Comparison of ENCODE assay signal across 7 cellular contexts in genomic region chr16:32842844-32843243, GRCh38.
DNase-seq lines count a peak whose midpoint lies in the region; ATAC-seq, FAIRE-seq and TF ChIP-seq lines count a peak whose summit lies in the region.
"Not testable (repeated sequence)": the region's sequence is repeated elsewhere in the genome, so short reads cannot be mapped to it uniquely, and the experiment has no call there.

No MANE protein-coding gene starts in this region.

- not testable (repeated sequence) for TF ChIP-seq CTCF in Calu3 (IDR thresholded peaks at IDR 0.05; ENCODE audit: unreplicated experiment); HEK293 (tag by site-specific recombination; IDR thresholded peaks at IDR 0.05); K562 (IDR thresholded peaks at IDR 0.05 in 2 of 3, conservative IDR thresholded peaks at IDR 0.05 in 1 of 3; ENCODE audit: insufficient read depth in 2 of 3, low read depth in 1 of 3, low read length in 3 of 3); endothelial cell (IDR thresholded peaks at IDR 0.05; ENCODE audit: unreplicated experiment); kidney (IDR thresholded peaks at IDR 0.05; ENCODE audit: borderline replicate concordance, extremely low read depth, insufficient read depth); HepG2 (CRISPR knock-in tag; IDR thresholded peaks at IDR 0.05)

- H4K20me1 ChIP-seq in K562 (replicated peaks; ENCODE audit: control insufficient read depth, insufficient read depth, low read length); HepG2 (ENCODE audit: insufficient read depth, low read length): not testable (repeated sequence)

- H3K79me2 ChIP-seq in K562 (ENCODE audit: control insufficient read depth, insufficient read depth, low read length); HepG2 (ENCODE audit: insufficient read depth, low read length): not testable (repeated sequence)

- CTCF ChIA-PET in Calu3 (lab: Charles Lee); HEK293 (lab: Yijun Ruan, JAX); K562 (lab: Yijun Ruan, JAX; ENCODE audit: low intra/inter-chr PET ratio); HepG2 (lab: Yijun Ruan, JAX; ENCODE audit: low intra/inter-chr PET ratio, low total read pairs): not testable (repeated sequence)

- not testable (repeated sequence) for H3K27me3 ChIP-seq in K562 (ENCODE audit: control insufficient read depth in 2 of 2, insufficient read depth in 2 of 2, low read length in 2 of 2); HepG2 (ENCODE audit: control insufficient read depth in 1 of 2, insufficient read depth in 2 of 2, low read length in 2 of 2)

- not testable (repeated sequence) for H3K27ac ChIP-seq in HEK293 (ENCODE audit: extremely low read depth, low read depth, low read length); K562 (ENCODE audit: extremely low read depth, low read depth, low read length); kidney (ENCODE audit: low read depth in 2 of 2, low read length in 2 of 2); HepG2 (ENCODE audit: extremely low read length, insufficient read depth, low read length)

- H3K4me1 Mint-ChIP-seq in Calu3 (ENCODE audit: low read depth, unreplicated experiment); endothelial cell (ENCODE audit: unreplicated experiment): not testable (repeated sequence)

- H3K4me3 ChIP-seq in HEK293 (ENCODE audit: low read depth, low read length); K562; kidney (ENCODE audit: low read length in 2 of 2); HepG2 (replicated peaks in 1 of 3; ENCODE audit: insufficient read depth in 1 of 3, low read depth in 2 of 3, low read length in 3 of 3): not testable (repeated sequence)

- not testable (repeated sequence) for H3K4me1 ChIP-seq in HEK293 (ENCODE audit: control insufficient read depth, insufficient read depth, low read length); K562 (replicated peaks in 1 of 2; ENCODE audit: control insufficient read depth in 2 of 2, insufficient read depth in 2 of 2, low read length in 2 of 2); kidney (ENCODE audit: control insufficient read depth in 1 of 2, insufficient read depth in 1 of 2, low read depth in 1 of 2, low read length in 2 of 2); HepG2 (ENCODE audit: insufficient read depth, low read length)

- not testable (repeated sequence) for H3K9me1 ChIP-seq in K562 (ENCODE audit: control insufficient read depth, insufficient read depth, low read length)

- FAIRE-seq in K562 (lab: Jason Lieb, UNC), result not testable (repeated sequence)
- FAIRE-seq in frontal cortex (lab: Jason Lieb, UNC) (peak; percentile 57), kidney (lab: Jason Lieb, UNC) (peak; percentile 44), HepG2 (lab: Jason Lieb, UNC) (peak; percentile 4)

- not testable (repeated sequence) for DNase-seq in Calu3; K562 (ENCODE audit: extremely low read depth in 1 of 4, low spot score in 3 of 4); endothelial cell (ENCODE audit: low spot score); frontal cortex (ENCODE audit: low spot score in 2 of 2); kidney; HepG2 (ENCODE audit: low spot score)

- H3K9me3 Mint-ChIP-seq in Calu3 (ENCODE audit: low read depth, unreplicated experiment); endothelial cell (ENCODE audit: unreplicated experiment): not testable (repeated sequence)

- not testable (repeated sequence) for H3K27me3 Mint-ChIP-seq in Calu3 (ENCODE audit: unreplicated experiment); endothelial cell (ENCODE audit: unreplicated experiment)

- not testable (repeated sequence) for TF ChIP-seq RAD21 in K562 (CRISPR knock-in tag; conservative IDR thresholded peaks at IDR 0.05 in 1 of 2, IDR thresholded peaks at IDR 0.05 in 1 of 2); HepG2 (CRISPR knock-in tag; IDR thresholded peaks at IDR 0.05)

- not testable (repeated sequence) for H3K9me3 ChIP-seq in HEK293 (ENCODE audit: control insufficient read depth, insufficient read depth, low read depth, low read length); K562 (replicated peaks; ENCODE audit: control insufficient read depth, insufficient read depth, low read depth, low read length); kidney (ENCODE audit: control insufficient read depth in 1 of 2, low read length in 2 of 2); HepG2 (ENCODE audit: low read length)

- not testable (repeated sequence) for TF ChIP-seq EP300 in K562 (IDR thresholded peaks at IDR 0.05; ENCODE audit: low read length); HepG2 (IDR thresholded peaks at IDR 0.05; ENCODE audit: low read depth in 2 of 2, low read length in 2 of 2); HepG2 (CRISPR knock-in tag; IDR thresholded peaks at IDR 0.05; ENCODE audit: borderline replicate concordance)

- 0% methylated on average over 1 of the region's 1 CpG for WGBS in K562 (ENCODE audit: insufficient coverage, low coverage, missing lambda C conversion rate)
- WGBS in HepG2 (ENCODE audit: low lambda C conversion rate), result 4% methylated on average over 1 of the region's 1 CpG

- in situ Hi-C loops in K562 (cut with MboI); HepG2 (cut with HindIII; ENCODE audit: extremely low pct_ligation_motif_present, low pct_unique_long_range_greater_than_20kb): not testable (repeated sequence)

- not testable (repeated sequence) for H3K36me3 ChIP-seq in HEK293 (ENCODE audit: control insufficient read depth in 2 of 2, insufficient read depth in 1 of 2, low read length in 2 of 2); K562 (ENCODE audit: control insufficient read depth, insufficient read depth, low read length); kidney (ENCODE audit: control insufficient read depth in 1 of 2, insufficient read depth in 2 of 2, low read length in 2 of 2); HepG2 (replicated peaks in 1 of 2; ENCODE audit: control insufficient read depth in 1 of 2, insufficient read depth in 2 of 2, low read length in 2 of 2)

- H3K36me3 Mint-ChIP-seq in Calu3 (ENCODE audit: insufficient read depth, unreplicated experiment); endothelial cell (ENCODE audit: low read depth, unreplicated experiment): not testable (repeated sequence)

- not testable (repeated sequence) for H3K9ac ChIP-seq in K562 (ENCODE audit: insufficient read depth in 1 of 2, low read depth in 2 of 2, low read length in 2 of 2); kidney (ENCODE audit: low read length in 2 of 2); HepG2 (ENCODE audit: insufficient read depth, low read depth, low read length)

- H3K27ac Mint-ChIP-seq in Calu3 (ENCODE audit: unreplicated experiment) (peak overlapping the region; percentile 12), endothelial cell (ENCODE audit: unreplicated experiment) (peak overlapping the region; percentile 46)

- not testable (repeated sequence) for H3K4me3 Mint-ChIP-seq in Calu3 (ENCODE audit: low read depth, unreplicated experiment)
- peak overlapping the region; percentile 35 for H3K4me3 Mint-ChIP-seq in endothelial cell (ENCODE audit: unreplicated experiment)

- not testable (repeated sequence) for BruUV-seq in Calu3 (replicated peaks; lab: Mats Ljungman, UMichigan); K562 (replicated peaks; lab: Mats Ljungman, UMichigan); HepG2 (replicated peaks; lab: Mats Ljungman, UMichigan)

- POLR2A ChIA-PET in HEK293 (lab: Yijun Ruan, JAX); K562 (lab: Yijun Ruan, JAX); HepG2 (lab: Yijun Ruan, JAX): not testable (repeated sequence)

- intact Hi-C loops in Calu3 (cut with micrococcal nuclease; ENCODE audit: unreplicated experiment); K562 (cut with micrococcal nuclease); kidney (cut with DNase I); HepG2 (cut with micrococcal nuclease; ENCODE audit: unreplicated experiment): not testable (repeated sequence)

- not testable (repeated sequence) for H3K4me2 ChIP-seq in K562 (ENCODE audit: insufficient read depth, low read length); HepG2 (ENCODE audit: low read depth, low read length)

- TF ChIP-seq POLR2A in K562 (conservative IDR thresholded peaks at IDR 0.05); HepG2 (IDR thresholded peaks at IDR 0.05; ENCODE audit: insufficient read depth in 1 of 2, low read depth in 2 of 2, low read length in 2 of 2): not testable (repeated sequence)

- not testable (repeated sequence) for ATAC-seq in K562, HepG2

- H2AFZ ChIP-seq in K562 (ENCODE audit: low read depth, low read length); HepG2 (ENCODE audit: low read length): not testable (repeated sequence)

TF ChIP-seq in K562, 482 proteins besides CTCF, POLR2A, EP300 and RAD21 (continues in another document):
- not testable (repeated sequence) for TF ChIP-seq CEBPG (CRISPR knock-in tag; IDR thresholded peaks at IDR 0.05)
- peak; percentile 22 to 86; a peak in 2 of 4 replicates for TF ChIP-seq CEBPG (tag; conservative IDR thresholded peaks at IDR 0.05 in 1 of 2, IDR thresholded peaks at IDR 0.05 in 1 of 2)
- peak; percentile 98 to 100 for TF ChIP-seq TRIM24 (IDR thresholded peaks at IDR 0.05)
- TF ChIP-seq CEBPB (tag; IDR thresholded peaks at IDR 0.05), result peak; percentile 85
- peak; percentile 88 for TF ChIP-seq ZNF24 (IDR thresholded peaks at IDR 0.05)

TF ChIP-seq in HepG2, 621 proteins besides CTCF, POLR2A, EP300 and RAD21:
- TF ChIP-seq CREB1 (IDR thresholded peaks at IDR 0.05), result peak; percentile 39; the same call in 1 of the 2 replicates
- not testable (repeated sequence) for TF ChIP-seq CREB1, ATF7 (CRISPR knock-in tag; IDR thresholded peaks at IDR 0.05)
- TF ChIP-seq CEBPB (IDR thresholded peaks at IDR 0.05; ENCODE audit: borderline replicate concordance, low read depth, low read length), result peak; percentile 2; the same call in 1 of the 2 replicates
- peak; percentile 96 for TF ChIP-seq ATF7 (IDR thresholded peaks at IDR 0.05)
